13 cellular contexts compared by ENCODE assay signal in genomic region chr5:150137997-150138396, GRCh38. TPM values are rescaled to one million over a fixed set of nuclear protein-coding genes. Genes with fewer than 3 reads are reported as not detected.
DNase-seq lines count a peak whose midpoint lies in the region; ATAC-seq and TF ChIP-seq lines count a peak whose summit lies in the region.
"Had no signal": no experiment of that assay in that cellular context is flagged by ENCODE, and none has a peak within 500 bp of the region (broad histone marks: within the 10 kb centered on the region; RNA-seq: fewer than 3 reads in every experiment).

No MANE protein-coding gene starts in this region.

- TF ChIP-seq CTCF in brain (conservative IDR thresholded peaks at IDR 0.05) = no peak

- DNase-seq in EL (peak; percentile 50), iris pigment epithelial cell (ENCODE audit: low read depth) (peak; percentile 63), head of caudate nucleus (no peak)
- DNase-seq in CD8-positive, alpha-beta memory T cell = no peak
- no peak for DNase-seq in activated naive CD8-positive, alpha-beta T cell treated with anti-CD3 and anti-CD28 coated beads, Interleukin-2, amount 50 U/mL, for 24 hours
- DNase-seq: activated effector memory CD4-positive, alpha-beta T cell treated with anti-CD3 and anti-CD28 coated beads, Interleukin-2, amount 50 U/mL, for 16 hours; natural killer cell; NCI-H1436; OCI-M1 had no signal

- H3K4me3 ChIP-seq in skeletal muscle satellite cell (ENCODE audit: low read length) = no peak overlapping the region
- H3K4me3 ChIP-seq in CD8-positive, alpha-beta memory T cell (ENCODE audit: low read length) = no peak overlapping the region

- peak overlapping the region in 4 of 5 experiments; percentile 11 to 62 (median 46) for H3K4me3 Mint-ChIP-seq in brain
- no peak overlapping the region for H3K4me3 Mint-ChIP-seq in CD8-positive, alpha-beta memory T cell
- H3K4me3 Mint-ChIP-seq in activated naive CD8-positive, alpha-beta T cell treated with anti-CD3 and anti-CD28 coated beads, Interleukin-2, amount 50 U/mL, for 24 hours = no peak overlapping the region
- H3K4me3 Mint-ChIP-seq: natural killer cell had no signal

- no peaks in the 10 kb centered on the region for H3K36me3 Mint-ChIP-seq in brain
- no peaks in the 10 kb centered on the region for H3K36me3 Mint-ChIP-seq in CD8-positive, alpha-beta memory T cell
- H3K36me3 Mint-ChIP-seq in activated naive CD8-positive, alpha-beta T cell treated with anti-CD3 and anti-CD28 coated beads, Interleukin-2, amount 50 U/mL, for 24 hours (ENCODE audit: low read depth) = no peaks in the 10 kb centered on the region
- H3K36me3 Mint-ChIP-seq: natural killer cell had no signal

- ATAC-seq in HG03442 (IDR thresholded peaks at IDR 0.05; ENCODE audit: unreplicated experiment) = no peak
- no peak for ATAC-seq in activated naive CD8-positive, alpha-beta T cell treated with anti-CD3 and anti-CD28 coated beads, Interleukin-2, amount 50 U/mL, for 24 hours
- ATAC-seq: natural killer cell had no signal

- H3K9me3 ChIP-seq in skeletal muscle satellite cell (replicated peaks; ENCODE audit: low read length) = no peaks in the 10 kb centered on the region
- no peaks in the 10 kb centered on the region for H3K9me3 ChIP-seq in CD8-positive, alpha-beta memory T cell (ENCODE audit: low read length)

- intact Hi-C loops in head of caudate nucleus (cut with DNase I) = no loop called here

- H3K36me3 ChIP-seq in skeletal muscle satellite cell (ENCODE audit: insufficient read depth, low read length) = peaks cover 6% of the 10 kb centered on the region
- no peaks in the 10 kb centered on the region for H3K36me3 ChIP-seq in CD8-positive, alpha-beta memory T cell (ENCODE audit: insufficient read depth, low read length)

- H3K9me3 Mint-ChIP-seq in brain = no peaks in the 10 kb centered on the region
- H3K9me3 Mint-ChIP-seq in CD8-positive, alpha-beta memory T cell = no peaks in the 10 kb centered on the region
- no peaks in the 10 kb centered on the region for H3K9me3 Mint-ChIP-seq in activated naive CD8-positive, alpha-beta T cell treated with anti-CD3 and anti-CD28 coated beads, Interleukin-2, amount 50 U/mL, for 24 hours
- H3K9me3 Mint-ChIP-seq: natural killer cell had no signal

- peak overlapping the region; percentile 63 for H3K9ac ChIP-seq in skeletal muscle satellite cell (ENCODE audit: low read depth, low read length)

- POLR2A ChIA-PET in CD8-positive, alpha-beta memory T cell (lab: Charles Lee) = no interaction called here

- H3K4me2 ChIP-seq in skeletal muscle satellite cell (ENCODE audit: low read length) = peak overlapping the region; percentile 72

- peaks cover 81% of the 10 kb centered on the region for H3K4me1 Mint-ChIP-seq in brain
- no peaks in the 10 kb centered on the region for H3K4me1 Mint-ChIP-seq in CD8-positive, alpha-beta memory T cell
- H3K4me1 Mint-ChIP-seq in activated naive CD8-positive, alpha-beta T cell treated with anti-CD3 and anti-CD28 coated beads, Interleukin-2, amount 50 U/mL, for 24 hours = no peaks in the 10 kb centered on the region

- peaks cover 60% of the 10 kb centered on the region for H3K4me1 ChIP-seq in skeletal muscle satellite cell (ENCODE audit: control insufficient read depth, insufficient read depth, low read length)
- no peaks in the 10 kb centered on the region for H3K4me1 ChIP-seq in CD8-positive, alpha-beta memory T cell (ENCODE audit: insufficient read depth, low read length)

- CTCF ChIA-PET in CD8-positive, alpha-beta memory T cell (lab: Charles Lee) = interaction anchor here (0.8 to 1.3 kb wide), 2 partner anchors 8 to 9 kb away, joined by 3 read pairs; no protein-coding TSS in a partner anchor

- H3K27ac ChIP-seq in CD8-positive, alpha-beta memory T cell (ENCODE audit: low read depth, low read length) = no peak overlapping the region

- no peaks in the 10 kb centered on the region for H3K27me3 Mint-ChIP-seq in brain
- peaks cover 12 to 18% of the 10 kb centered on the region in 2 donors for H3K27me3 Mint-ChIP-seq in CD8-positive, alpha-beta memory T cell
- no peaks in the 10 kb centered on the region for H3K27me3 Mint-ChIP-seq in activated naive CD8-positive, alpha-beta T cell treated with anti-CD3 and anti-CD28 coated beads, Interleukin-2, amount 50 U/mL, for 24 hours

- H3K27me3 ChIP-seq in skeletal muscle satellite cell (ENCODE audit: control insufficient read depth, insufficient read depth, low read length) = no peaks in the 10 kb centered on the region
- H3K27me3 ChIP-seq in CD8-positive, alpha-beta memory T cell (ENCODE audit: insufficient read depth, low read length, poor library complexity, severe bottlenecking) = no peaks in the 10 kb centered on the region

- H3K27ac Mint-ChIP-seq in brain = peak overlapping the region; percentile 94 to 98 (median 96)
- H3K27ac Mint-ChIP-seq in CD8-positive, alpha-beta memory T cell = peak overlapping the region in 1 of 8 donors; percentile 42
- H3K27ac Mint-ChIP-seq in activated naive CD8-positive, alpha-beta T cell treated with anti-CD3 and anti-CD28 coated beads, Interleukin-2, amount 50 U/mL, for 24 hours = no peak overlapping the region
- H3K27ac Mint-ChIP-seq: natural killer cell had no signal

RNA-seq across cellular contexts. Expression of gene PDGFRB, which starts 17.6 kb away (rescaled TPM):
- polyA plus RNA-seq in brain (ENCODE audit: insufficient read depth, low read depth, low replicate concordance) = 32.0 TPM
- 70.7 and 117 TPM in 2 replicates for total RNA-seq in skeletal muscle satellite cell (2012; rRNA removed)
- 1 to 10 TPM in 1 of 2 experiments, under 1 TPM in 1; 0.66 to 2.0 TPM for total RNA-seq in CD8-positive, alpha-beta memory T cell
- 0.81 TPM for polyA plus RNA-seq in CD8-positive, alpha-beta memory T cell

RNA-seq across cellular contexts. Expression of gene CDX1, which starts 28.6 kb away (rescaled TPM):
- polyA plus RNA-seq in brain (ENCODE audit: insufficient read depth, low read depth, low replicate concordance) = not detected
- not detected in 2 replicates for total RNA-seq in skeletal muscle satellite cell (2012; rRNA removed)
- not detected for total RNA-seq in CD8-positive, alpha-beta memory T cell
- not detected for polyA plus RNA-seq in CD8-positive, alpha-beta memory T cell
- total RNA-seq: frontal cortex, natural killer cell had no signal

RNA-seq across cellular contexts. Expression of gene CSF1R, which starts 51.6 kb away (rescaled TPM):
- polyA plus RNA-seq in brain (ENCODE audit: insufficient read depth, low read depth, low replicate concordance) = 13.2 TPM
- total RNA-seq in skeletal muscle satellite cell (2012; rRNA removed) = 0.22 TPM in 1 of 2 replicates, not detected in the other
- total RNA-seq in CD8-positive, alpha-beta memory T cell = 1 to 10 TPM; 1.7 to 2.7 TPM
- polyA plus RNA-seq in CD8-positive, alpha-beta memory T cell = 0.59 TPM

RNA-seq across cellular contexts. Expression of gene SLC6A7, which starts 51.9 kb away (rescaled TPM):
- 4.1 TPM for polyA plus RNA-seq in brain (ENCODE audit: insufficient read depth, low read depth, low replicate concordance)
- total RNA-seq in skeletal muscle satellite cell (2012; rRNA removed) = under 0.01 TPM in 1 of 2 replicates, not detected in the other
- total RNA-seq in CD8-positive, alpha-beta memory T cell = not detected
- not detected for polyA plus RNA-seq in CD8-positive, alpha-beta memory T cell
- total RNA-seq: natural killer cell had no signal

Comparison
In these comparisons a context has a peak if more than half of its experiments do, and no peak if none do; other contexts are left out.
1. DNase-seq: peak in EL (single experiment) and iris pigment epithelial cell (single experiment); none in CD8-positive, alpha-beta memory T cell (0 of 5), head of caudate nucleus (0 of 42) and activated naive CD8-positive, alpha-beta T cell treated with anti-CD3 and anti-CD28 coated beads, Interleukin-2, amount 50 U/mL, for 24 hours (single experiment).
2. H3K4me3 Mint-ChIP-seq: peak in brain (4 of 5); none in CD8-positive, alpha-beta memory T cell (0 of 7) and activated naive CD8-positive, alpha-beta T cell treated with anti-CD3 and anti-CD28 coated beads, Interleukin-2, amount 50 U/mL, for 24 hours (single experiment).
3. RNA of gene PDGFRB, which starts 17.6 kb away (polyA plus RNA-seq): 32.0 TPM in brain (single experiment); 0.81 TPM in CD8-positive, alpha-beta memory T cell (single experiment); every median in the first group is over 10 times any median in the second.